In genomic region chr9:84456526-84456925, GRCh38 we compare ENCODE assay signal across 23 cellular contexts.
A peak's percentile ranks its signal among the peaks of the same experiment; 100 is the strongest.
DNase-seq lines count a peak whose midpoint lies in the region; ATAC-seq, FAIRE-seq and TF ChIP-seq lines count a peak whose summit lies in the region.
"Had no signal": no experiment of that assay in that cellular context is flagged by ENCODE, and none has a peak within 500 bp of the region (broad histone marks: within the 10 kb centered on the region; RNA-seq: fewer than 3 reads in every experiment).

No MANE protein-coding gene starts in this region.

- RAD21 ChIA-PET in GM12878 (lab: Charles Lee; ENCODE audit: unreplicated experiment), result no interaction called here

- SMC1A ChIA-PET in GM12878 (lab: Charles Lee; ENCODE audit: uncharacterized antibody, unreplicated experiment), result no interaction called here

- H3K4me1 ChIP-seq in GM12878 (ENCODE audit: control insufficient read depth, insufficient read depth, low read length) (no peaks in the 10 kb centered on the region), neural progenitor cell (no peaks in the 10 kb centered on the region)
- H3K4me1 ChIP-seq: A549; BLaER1 treated with 17β-estradiol and CSF1 and Interleukin-3, amounts not matched to agents 10 nM and 100 nM; Caco-2 had no signal

- in situ Hi-C loops in GM12878 (cut with MboI), result loop anchor here (25.0 kb wide), 1 partner anchor 94 kb away; no protein-coding TSS in a partner anchor

- no peaks in the 10 kb centered on the region for H3K27me3 ChIP-seq in GM12878 (replicated peaks in 1 of 2; ENCODE audit: control insufficient read depth in 2 of 2, insufficient read depth in 2 of 2, low read length in 1 of 2)
- H3K27me3 ChIP-seq in neural progenitor cell, result no peaks in the 10 kb centered on the region
- H3K27me3 ChIP-seq: BLaER1 treated with 17β-estradiol and CSF1 and Interleukin-3, amounts not matched to agents 10 nM and 100 nM had no signal

- intact Hi-C loops in GM12878 (cut with micrococcal nuclease; ENCODE audit: unreplicated experiment), result no loop called here

- no peak overlapping the region for H3K4me2 ChIP-seq in GM12878 (ENCODE audit: control insufficient read depth, insufficient read depth)
- H3K4me2 ChIP-seq in neural progenitor cell, result no peak overlapping the region
- H3K4me2 ChIP-seq: A549; BLaER1 treated with 17β-estradiol and CSF1 and Interleukin-3, amounts not matched to agents 10 nM and 100 nM had no signal

- no peaks in the 10 kb centered on the region for H3F3A ChIP-seq in neural progenitor cell (ENCODE audit: low read depth)

- TF ChIP-seq EP300 in GM12878 (IDR thresholded peaks at IDR 0.05; ENCODE audit: borderline replicate concordance in 1 of 2, control insufficient read depth in 1 of 2, low read depth in 2 of 2, low read length in 2 of 2), result no peak

- no peak for TF ChIP-seq CTCF in GM12878 (IDR thresholded peaks at IDR 0.05 in 2 of 3, conservative IDR thresholded peaks at IDR 0.05 in 1 of 3; ENCODE audit: control insufficient read depth in 2 of 3, extremely low read depth in 1 of 3, insufficient read depth in 1 of 3, low read depth in 3 of 3, low read length in 3 of 3)
- TF ChIP-seq CTCF in neural progenitor cell (IDR thresholded peaks at IDR 0.05), result no peak

- H3K9me3 ChIP-seq in GM12878 (replicated peaks; ENCODE audit: control insufficient read depth, insufficient read depth, low read length), result no peaks in the 10 kb centered on the region
- no peaks in the 10 kb centered on the region for H3K9me3 ChIP-seq in neural progenitor cell (ENCODE audit: low read depth)
- H3K9me3 ChIP-seq: A549, Caco-2 had no signal

- H3K4me3 ChIP-seq in GM12878 (no peak overlapping the region), neural progenitor cell (no peak overlapping the region)
- H3K4me3 ChIP-seq: A549; BLaER1 treated with 17β-estradiol and CSF1 and Interleukin-3, amounts not matched to agents 10 nM and 100 nM had no signal

- CTCF ChIA-PET in GM12878 (lab: Yijun Ruan, JAX), result no interaction called here

- H3K27ac ChIP-seq in GM12878 (ENCODE audit: control insufficient read depth, insufficient read depth) (no peak overlapping the region), neural progenitor cell (no peak overlapping the region)
- H3K27ac ChIP-seq: 22Rv1; A549; BLaER1 treated with 17β-estradiol and CSF1 and Interleukin-3, amounts not matched to agents 10 nM and 100 nM; C4-2B had no signal

- H2AFZ ChIP-seq in GM12878 (ENCODE audit: control insufficient read depth, low read depth, low read length), result no peak overlapping the region
- H2AFZ ChIP-seq in neural progenitor cell (replicated peaks), result peak overlapping the region; percentile 10

- TF ChIP-seq RAD21 in GM12878 (IDR thresholded peaks at IDR 0.05; ENCODE audit: insufficient read depth, low read depth, low read length), result no peak

- H3K9ac ChIP-seq in GM12878 (ENCODE audit: control insufficient read depth, insufficient read depth, low read length) (no peak overlapping the region), neural progenitor cell (no peak overlapping the region)
- H3K9ac ChIP-seq: BLaER1 treated with 17β-estradiol and CSF1 and Interleukin-3, amounts not matched to agents 10 nM and 100 nM had no signal

- ATAC-seq in GM12878 (no peak), HG03342 (IDR thresholded peaks at IDR 0.05; ENCODE audit: unreplicated experiment) (no peak), HG03139 (IDR thresholded peaks at IDR 0.05; ENCODE audit: unreplicated experiment) (no peak), GM19023 (IDR thresholded peaks at IDR 0.05; ENCODE audit: unreplicated experiment) (no peak)
- ATAC-seq: A549; CD8-positive, alpha-beta T cell had no signal

- H3K27ac Mint-ChIP-seq in neural progenitor cell, result no peak overlapping the region
- H3K27ac Mint-ChIP-seq: B cell; CD4-positive, alpha-beta T cell; CD8-positive, alpha-beta T cell had no signal

- H3K4me3 Mint-ChIP-seq in neural progenitor cell, result no peak overlapping the region
- H3K4me3 Mint-ChIP-seq: B cell; CD4-positive, alpha-beta T cell; CD8-positive, alpha-beta T cell had no signal

- no peak for TF ChIP-seq POLR2A in GM12878 (IDR thresholded peaks at IDR 0.05; ENCODE audit: low read depth, low read length)

- H4K20me1 ChIP-seq in GM12878 (ENCODE audit: control insufficient read depth, insufficient read depth), result no peaks in the 10 kb centered on the region
- no peaks in the 10 kb centered on the region for H4K20me1 ChIP-seq in neural progenitor cell (ENCODE audit: low read depth)
- H4K20me1 ChIP-seq: BLaER1 treated with 17β-estradiol and CSF1 and Interleukin-3, amounts not matched to agents 10 nM and 100 nM had no signal

- peaks cover 16% of the 10 kb centered on the region for H3K9me3 Mint-ChIP-seq in neural progenitor cell
- H3K9me3 Mint-ChIP-seq: CD4-positive, alpha-beta T cell; CD8-positive, alpha-beta T cell had no signal

- POLR2A ChIA-PET in GM12878 (lab: Charles Lee), result no interaction called here

- FAIRE-seq in GM12878 (lab: Jason Lieb, UNC), result peak; percentile 23
- FAIRE-seq: A549, D721Med, G401.6, GM12892, GM18507, GM19239 had no signal

- no peaks in the 10 kb centered on the region for H3K27me3 Mint-ChIP-seq in neural progenitor cell (ENCODE audit: insufficient read depth, low read depth)

- H3K36me3 ChIP-seq in GM12878 (ENCODE audit: control insufficient read depth in 2 of 2, insufficient read depth in 2 of 2, low read length in 1 of 2), result no peaks in the 10 kb centered on the region
- H3K36me3 ChIP-seq in neural progenitor cell, result no peaks in the 10 kb centered on the region
- H3K36me3 ChIP-seq: BLaER1 treated with 17β-estradiol and CSF1 and Interleukin-3, amounts not matched to agents 10 nM and 100 nM had no signal

- H3K4me1 Mint-ChIP-seq in neural progenitor cell, result peaks cover 4% of the 10 kb centered on the region
- H3K4me1 Mint-ChIP-seq: B cell had no signal

- no peaks in the 10 kb centered on the region for H3K79me2 ChIP-seq in GM12878 (ENCODE audit: control insufficient read depth, insufficient read depth, low read length)
- no peaks in the 10 kb centered on the region for H3K79me2 ChIP-seq in neural progenitor cell (ENCODE audit: low read depth)

- no TSS peak for BruUV-seq in GM12878 (replicated peaks; lab: Mats Ljungman, UMichigan)

- 69% methylated on average over 2 of the region's 2 CpGs for WGBS in GM12878 (ENCODE audit: insufficient coverage, insufficient replicate concordance, low lambda C conversion rate, missing lambda C conversion rate)

- H3K36me3 Mint-ChIP-seq in neural progenitor cell, result no peaks in the 10 kb centered on the region
- H3K36me3 Mint-ChIP-seq: CD8-positive, alpha-beta T cell had no signal

- DNase-seq in GM12878 (ENCODE audit: low read depth, low spot score) (no peak), kidney tubule cell (ENCODE audit: low spot score) (peak; percentile 67), neural progenitor cell (ENCODE audit: low spot score) (no peak)
- DNase-seq: AML-193; Caco-2; Calu3; CD4-positive, alpha-beta T cell; CD8-positive, alpha-beta T cell; DMS79 treated with DMSO at 0.1 percent for 48 hours; GF-D8 had no signal

TF ChIP-seq in GM12878, 131 proteins besides CTCF, POLR2A, EP300 and RAD21:
- TF ChIP-seq TBL1XR1 (IDR thresholded peaks at IDR 0.05; ENCODE audit: low read depth, low read length) (no peak), CBX5 (IDR thresholded peaks at IDR 0.05; ENCODE audit: low read depth) (no peak), CEBPB (IDR thresholded peaks at IDR 0.05; ENCODE audit: borderline replicate concordance in 1 of 2, low read depth in 2 of 2, low read length in 2 of 2) (no peak), NR2C1 (IDR thresholded peaks at IDR 0.05) (no peak), SREBF2 (IDR thresholded peaks at IDR 0.05; ENCODE audit: low read length) (no peak), POLR2AphosphoS2 (IDR thresholded peaks at IDR 0.05; ENCODE audit: low read depth, low read length) (no peak), ZNF24 (IDR thresholded peaks at IDR 0.05) (no peak), SIX5 (IDR thresholded peaks at IDR 0.05; ENCODE audit: low read depth, low read length, severe bottlenecking) (no peak), CBX3 (IDR thresholded peaks at IDR 0.05; ENCODE audit: borderline replicate concordance, low read depth) (no peak), MTA3 (IDR thresholded peaks at IDR 0.05; ENCODE audit: borderline replicate concordance, low read length) (no peak), BCL3 (IDR thresholded peaks at IDR 0.05; ENCODE audit: borderline replicate concordance, insufficient read depth, low read depth, low read length, poor library complexity, severe bottlenecking) (no peak), RELA (IDR thresholded peaks at IDR 0.05; ENCODE audit: borderline replicate concordance, partially characterized antibody) (no peak), CHD2 (IDR thresholded peaks at IDR 0.05; ENCODE audit: borderline replicate concordance, low read depth, low read length) (no peak)
TF ChIP-seq in GM12878: peak in this region for 0.
